In genomic region chr6:79408598-79408997, GRCh38 we compare ENCODE assay signal across 22 cellular contexts.
"Had no signal": no experiment of that assay in that cellular context is flagged by ENCODE, and none has a peak within 500 bp of the region (broad histone marks: within the 10 kb centered on the region; RNA-seq: fewer than 3 reads in every experiment).

No MANE protein-coding gene starts in this region.

- H3K4me2 ChIP-seq: KMS-11 had no signal

- H3K27ac ChIP-seq: KMS-11, SJSA1, SK-N-MC had no signal

- H3K4me1 Mint-ChIP-seq: IgD-negative memory B cell had no signal

- H3K36me3 Mint-ChIP-seq: IgD-negative memory B cell had no signal

- H3K9me3 Mint-ChIP-seq: IgD-negative memory B cell had no signal

- H3K9me3 ChIP-seq: SJSA1 had no signal

- ATAC-seq: K562 had no signal

- H3K27me3 ChIP-seq: SJSA1 had no signal

- H3K4me3 Mint-ChIP-seq: IgD-negative memory B cell had no signal

- H3K4me3 ChIP-seq: K562, SJSA1, SK-N-MC had no signal

- H3K9ac ChIP-seq: KMS-11 had no signal

- H3K27ac Mint-ChIP-seq: IgD-negative memory B cell had no signal

- H3K36me3 ChIP-seq: SJSA1 had no signal

- DNase-seq: Kasumi-1, MV-4-11, NCI-H1048, NCI-H1105, NCI-H1417, NCI-H1436 treated with DMSO at 0.1 percent for 48 hours, NCI-H1694, NCI-H187 treated with DMSO at 0.1 percent for 48 hours, NCI-H2029 treated with DMSO at 0.1 percent for 48 hours, NCI-H2107, NCI-H2227 treated with DMSO at 0.1 percent for 48 hours, NCI-H524, NCI-H526 treated with DMSO at 0.1 percent for 48 hours, NCI-H748 treated with DMSO at 0.1 percent for 48 hours, Right ventricle myocardium superior, RPMI8226, SIG-M5 had no signal

- H3K4me1 ChIP-seq: SJSA1 had no signal
